Comparison of ENCODE assay signal across 19 cellular contexts in genomic region chr7:154853727-154854095, GRCh38.
DNase-seq lines count a peak whose midpoint lies in the region; ATAC-seq and TF ChIP-seq lines count a peak whose summit lies in the region.
"Had no signal": no experiment of that assay in that cellular context is flagged by ENCODE, and none has a peak within 500 bp of the region (broad histone marks: within the 10 kb centered on the region; RNA-seq: fewer than 3 reads in every experiment).

No MANE protein-coding gene starts in this region.

- DNase-seq in MG63 (peak; percentile 6), caudate nucleus (lab: John Stamatoyannopoulos, UW) (peak in 3 of 61 donors; percentile 56 to 64 (median 63)), mesenchymal stem cell (peak; percentile 50), smooth muscle cell (lab: John Stamatoyannopoulos, UW; ENCODE audit: unreplicated experiment) (no peak), dedifferentiated amniotic fluid mesenchymal stem cell (ENCODE audit: extremely low spot score) (no peak), OCI-LY7 (ENCODE audit: low spot score) (no peak), C1 segment of cervical spinal cord (lab: John Stamatoyannopoulos, UW) (no peak)
- DNase-seq: CD8-positive, alpha-beta memory T cell; DMS79 treated with DMSO at 0.1 percent for 48 hours; HCEC 1CT; NCI-H1417 treated with DMSO at 0.1 percent for 48 hours; NCI-H187 treated with DMSO at 0.1 percent for 48 hours; NCI-H226; NCI-H524; PC-3; SJCRH30 had no signal

- no peak overlapping the region for H3K23ac ChIP-seq in mesenchymal stem cell (ENCODE audit: low read length in 2 of 2)

- H3K27me3 ChIP-seq in MG63, result no peaks in the 10 kb centered on the region
- no peaks in the 10 kb centered on the region for H3K27me3 ChIP-seq in mesenchymal stem cell (ENCODE audit: control insufficient read depth in 1 of 2, insufficient read depth in 1 of 2, low read length in 2 of 2)
- no peaks in the 10 kb centered on the region for H3K27me3 ChIP-seq in smooth muscle cell (ENCODE audit: low read depth)
- H3K27me3 ChIP-seq: BLaER1 treated with 17β-estradiol and CSF1 and Interleukin-3, amounts not matched to agents 10 nM and 100 nM had no signal

- H2BK12ac ChIP-seq in mesenchymal stem cell (ENCODE audit: low read length in 2 of 2), result no peak overlapping the region

- H2BK120ac ChIP-seq in mesenchymal stem cell (ENCODE audit: low read depth, low read length), result no peak overlapping the region

- POLR2A ChIA-PET in OCI-LY7 (lab: Charles Lee), result no interaction called here

- no peaks in the 10 kb centered on the region for H3K9me2 ChIP-seq in OCI-LY7 (ENCODE audit: insufficient read depth, low read length)

- H3K4me2 ChIP-seq in mesenchymal stem cell (ENCODE audit: low read length, poor library complexity, severe bottlenecking), result no peak overlapping the region
- H3K4me2 ChIP-seq in smooth muscle cell, result no peak overlapping the region
- H3K4me2 ChIP-seq in OCI-LY7 (ENCODE audit: low read length), result no peak overlapping the region
- H3K4me2 ChIP-seq: BLaER1 treated with 17β-estradiol and CSF1 and Interleukin-3, amounts not matched to agents 10 nM and 100 nM; KMS-11 had no signal

- TF ChIP-seq CTCF in smooth muscle cell (IDR thresholded peaks at IDR 0.05; ENCODE audit: borderline replicate concordance, insufficient read depth, poor library complexity, severe bottlenecking), result no peak
- TF ChIP-seq CTCF in OCI-LY7 (conservative IDR thresholded peaks at IDR 0.05; ENCODE audit: low read length), result no peak

- no TSS peak for BruUV-seq in OCI-LY7 (replicated peaks; lab: Mats Ljungman, UMichigan)

- no peak overlapping the region for H2BK15ac ChIP-seq in mesenchymal stem cell (ENCODE audit: low read depth, poor library complexity, severe bottlenecking)

- no peak overlapping the region for H3K18ac ChIP-seq in mesenchymal stem cell (ENCODE audit: low read depth in 1 of 2, low read length in 2 of 2)

- ATAC-seq in HG03565 (IDR thresholded peaks at IDR 0.05; ENCODE audit: unreplicated experiment), result no peak
- ATAC-seq: PC-3 had no signal

- 75% methylated on average over 4 of the region's 4 CpGs for WGBS in mesenchymal stem cell
- WGBS in smooth muscle cell (ENCODE audit: low lambda C conversion rate), result 50% methylated on average over 4 of the region's 4 CpGs

- intact Hi-C loops in OCI-LY7 (cut with micrococcal nuclease; ENCODE audit: unreplicated experiment), result no loop called here

- no peaks in the 10 kb centered on the region for H3K79me1 ChIP-seq in mesenchymal stem cell (replicated peaks; ENCODE audit: low read length, poor library complexity, severe bottlenecking)

- H3K27ac ChIP-seq in caudate nucleus (ENCODE audit: low read depth, low read length), result peak overlapping the region; percentile 17
- no peak overlapping the region for H3K27ac ChIP-seq in mesenchymal stem cell (ENCODE audit: low read length, poor library complexity, severe bottlenecking)
- H3K27ac ChIP-seq in smooth muscle cell (ENCODE audit: low read depth), result peak overlapping the region; percentile 43
- no peak overlapping the region for H3K27ac ChIP-seq in OCI-LY7 (ENCODE audit: low read depth, low read length, poor library complexity, severe bottlenecking)
- H3K27ac ChIP-seq: BLaER1 treated with 17β-estradiol and CSF1 and Interleukin-3, amounts not matched to agents 10 nM and 100 nM; KMS-11; SJCRH30 had no signal

- H3K4me1 ChIP-seq in mesenchymal stem cell (ENCODE audit: control insufficient read depth, insufficient read depth, low read depth, low read length) (no peaks in the 10 kb centered on the region), smooth muscle cell (ENCODE audit: low read depth) (no peaks in the 10 kb centered on the region), OCI-LY7 (ENCODE audit: insufficient read depth, low read length, poor library complexity, severe bottlenecking) (no peaks in the 10 kb centered on the region)
- H3K4me1 ChIP-seq: BLaER1 treated with 17β-estradiol and CSF1 and Interleukin-3, amounts not matched to agents 10 nM and 100 nM; SJCRH30 had no signal

- H3K14ac ChIP-seq in mesenchymal stem cell (ENCODE audit: low read length in 2 of 2), result no peak overlapping the region

- no peak overlapping the region for H2BK5ac ChIP-seq in mesenchymal stem cell (ENCODE audit: low read depth, low read length, poor library complexity, severe bottlenecking)

- CTCF ChIA-PET in OCI-LY7 (lab: Charles Lee; ENCODE audit: unreplicated experiment), result no interaction called here

- H3F3A ChIP-seq in smooth muscle cell (ENCODE audit: low read depth), result no peaks in the 10 kb centered on the region

- no peak overlapping the region for H2AK5ac ChIP-seq in mesenchymal stem cell (ENCODE audit: low read length, severe bottlenecking)

- no peak overlapping the region for H4K91ac ChIP-seq in mesenchymal stem cell (ENCODE audit: low read length)

- H3K4ac ChIP-seq in mesenchymal stem cell (ENCODE audit: low read depth in 1 of 2, low read length in 2 of 2), result no peak overlapping the region

- H3K79me2 ChIP-seq in smooth muscle cell (ENCODE audit: low read depth), result no peaks in the 10 kb centered on the region
- H3K79me2 ChIP-seq in OCI-LY7 (ENCODE audit: insufficient read depth, low read depth, low read length), result no peaks in the 10 kb centered on the region

- no peaks in the 10 kb centered on the region for H3K9me3 ChIP-seq in MG63
- peaks cover 12% of the 10 kb centered on the region for H3K9me3 ChIP-seq in mesenchymal stem cell (ENCODE audit: control insufficient read depth, low read length)
- no peaks in the 10 kb centered on the region for H3K9me3 ChIP-seq in smooth muscle cell (replicated peaks; ENCODE audit: low read depth)
- no peaks in the 10 kb centered on the region for H3K9me3 ChIP-seq in OCI-LY7 (ENCODE audit: low read length)
- H3K9me3 ChIP-seq: SJCRH30 had no signal

- H3K36me3 ChIP-seq in MG63 (no peaks in the 10 kb centered on the region), mesenchymal stem cell (ENCODE audit: control insufficient read depth in 1 of 2, insufficient read depth in 2 of 2, low read depth in 1 of 2, low read length in 2 of 2) (no peaks in the 10 kb centered on the region), smooth muscle cell (ENCODE audit: low read depth) (no peaks in the 10 kb centered on the region), OCI-LY7 (ENCODE audit: insufficient read depth, low read length) (no peaks in the 10 kb centered on the region)
- H3K36me3 ChIP-seq: BLaER1 treated with 17β-estradiol and CSF1 and Interleukin-3, amounts not matched to agents 10 nM and 100 nM; SJCRH30 had no signal

- no peak overlapping the region for H2AFZ ChIP-seq in mesenchymal stem cell (ENCODE audit: low read depth, low read length)
- H2AFZ ChIP-seq in smooth muscle cell (ENCODE audit: low read depth), result no peak overlapping the region
- H2AFZ ChIP-seq in OCI-LY7 (ENCODE audit: low read length), result no peak overlapping the region

- H3K9ac ChIP-seq in mesenchymal stem cell (ENCODE audit: low read length) (no peak overlapping the region), smooth muscle cell (ENCODE audit: low read depth) (peak overlapping the region; percentile 38)
- H3K9ac ChIP-seq: BLaER1 treated with 17β-estradiol and CSF1 and Interleukin-3, amounts not matched to agents 10 nM and 100 nM; KMS-11 had no signal

- H4K20me1 ChIP-seq in smooth muscle cell (ENCODE audit: low read depth) (no peaks in the 10 kb centered on the region), OCI-LY7 (ENCODE audit: insufficient read depth, low read length) (no peaks in the 10 kb centered on the region)
- H4K20me1 ChIP-seq: BLaER1 treated with 17β-estradiol and CSF1 and Interleukin-3, amounts not matched to agents 10 nM and 100 nM had no signal

- H4K8ac ChIP-seq in mesenchymal stem cell (ENCODE audit: low read length), result no peak overlapping the region

- H3K4me3 ChIP-seq in MG63 (no peak overlapping the region), mesenchymal stem cell (ENCODE audit: insufficient read depth in 1 of 2, low read depth in 1 of 2, low read length in 2 of 2) (no peak overlapping the region), smooth muscle cell (no peak overlapping the region), OCI-LY7 (ENCODE audit: low read depth, low read length, poor library complexity, severe bottlenecking) (no peak overlapping the region)
- H3K4me3 ChIP-seq: BLaER1 treated with 17β-estradiol and CSF1 and Interleukin-3, amounts not matched to agents 10 nM and 100 nM; SJCRH30 had no signal

Comparison
In these comparisons a context has a peak if more than half of its experiments do, and no peak if none do; other contexts are left out.
1. DNase-seq: peak in MG63 (single experiment) and mesenchymal stem cell (single experiment); none in smooth muscle cell (single experiment), dedifferentiated amniotic fluid mesenchymal stem cell (single experiment), OCI-LY7 (single experiment) and C1 segment of cervical spinal cord (0 of 14).
2. H3K27ac ChIP-seq: peak in caudate nucleus (single experiment) and smooth muscle cell (single experiment); none in mesenchymal stem cell (single experiment) and OCI-LY7 (single experiment).